Comparison of ENCODE assay signal across 18 cellular contexts in genomic region chr17:31830971-31831755, GRCh38. TPM values are rescaled to one million over a fixed set of nuclear protein-coding genes. Genes with fewer than 3 reads are reported as not detected.
DNase-seq lines count a peak whose midpoint lies in the region; TF ChIP-seq lines count a peak whose summit lies in the region.
"Had no signal": no experiment of that assay in that cellular context is flagged by ENCODE, and none has a peak within 500 bp of the region (broad histone marks: within the 10 kb centered on the region; RNA-seq: fewer than 3 reads in every experiment).

No MANE protein-coding gene starts in this region.

- TF ChIP-seq CTCF in choroid plexus epithelial cell (conservative IDR thresholded peaks at IDR 0.05; ENCODE audit: low read depth, low read length) = no peak

- no peak overlapping the region for H3K4me3 ChIP-seq in choroid plexus epithelial cell (ENCODE audit: low read depth, low read length)
- H3K4me3 ChIP-seq: lower lobe of right lung, uterus had no signal

- peak; percentile 42 for DNase-seq in AG20443 (ENCODE audit: low spot score)
- peak; percentile 61 for DNase-seq in M059J (ENCODE audit: low read depth)
- DNase-seq in choroid plexus epithelial cell (ENCODE audit: low read depth) = peak; percentile 54
- DNase-seq in myocyte (ENCODE audit: low read depth) = peak; percentile 73
- DNase-seq in stimulated activated CD8-positive, alpha-beta memory T cell treated with anti-CD3 and anti-CD28 coated beads, Interleukin-4, amount 100 ng/mL, for 48 hours = no peak
- DNase-seq in SK-N-DZ (ENCODE audit: low spot score) = no peak
- DNase-seq in DMS53 (lab: John Stamatoyannopoulos, UW) = no peak
- no peak for DNase-seq in A172 (ENCODE audit: low spot score)
- DNase-seq: activated CD4-positive, alpha-beta T cell treated with anti-CD3 and anti-CD28 coated beads, Interleukin-2, amount 50 U/mL, for 48 hours; activated T-cell treated with anti-CD3 and anti-CD28 coated beads, Interleukin-2, amount 50 U/mL, for 48 hours; Calu3; caudate nucleus; effector memory CD4-positive, alpha-beta T cell; GF-D8; H9; lower lobe of right lung; NCI-H526; uterus had no signal

RNA-seq across cellular contexts. Expression of gene COPRS, which starts 27.9 kb away (rescaled TPM):
- total RNA-seq in M059J (2014; rRNA removed; shearing (Covaris generic)) = 206 and 234 TPM in 2 replicates
- total RNA-seq in myocyte = 104 and 108 TPM in 2 replicates
- 128 TPM for polyA plus RNA-seq in myocyte (2012)
- polyA plus RNA-seq in SK-N-DZ (2014; cell fraction: cytosol; rRNA removed) = 124 and 131 TPM in 2 replicates
- 84.3 and 101 TPM in 2 replicates for polyA plus RNA-seq in SK-N-DZ (2014; cell fraction: nucleus; rRNA removed)
- total RNA-seq in A172 (2014; rRNA removed; shearing (Covaris generic)) = 416 and 441 TPM in 2 replicates

Comparison
In these comparisons a context has a peak if more than half of its experiments do, and no peak if none do; other contexts are left out.
1. DNase-seq: peak in AG20443 (single experiment), M059J (single experiment), choroid plexus epithelial cell (single experiment) and myocyte (single experiment); none in stimulated activated CD8-positive, alpha-beta memory T cell treated with anti-CD3 and anti-CD28 coated beads, Interleukin-4, amount 100 ng/mL, for 48 hours (single experiment), SK-N-DZ (single experiment), DMS53 (single experiment) and A172 (single experiment).